In genomic region chr4:104615496-104615895, GRCh38 we compare ENCODE assay signal across 1 cellular context.
TF ChIP-seq lines count a peak whose summit lies in the region.

No MANE protein-coding gene starts in this region.

TF ChIP-seq in H1, 55 proteins besides CTCF, POLR2A, EP300 and RAD21:
- TF ChIP-seq BACH1 (IDR thresholded peaks at IDR 0.05; ENCODE audit: low read length), result no peak
TF ChIP-seq in H1: peak in this region for 0.
